8 cellular contexts compared by ENCODE assay signal in genomic region chr11:47118958-47119688, GRCh38. TPM values are rescaled to one million over a fixed set of nuclear protein-coding genes. Genes with fewer than 3 reads are reported as not detected.
DNase-seq lines count a peak whose midpoint lies in the region; FAIRE-seq and TF ChIP-seq lines count a peak whose summit lies in the region.
"Not testable (repeated sequence)": the region's sequence is repeated elsewhere in the genome, so short reads cannot be mapped to it uniquely, and the experiment has no call there.

No MANE protein-coding gene starts in this region.

- intact Hi-C loops in breast epithelium (cut with DNase I; ENCODE audit: low total_unique reads); kidney (cut with DNase I): not testable (repeated sequence)

- H3K9me3 ChIP-seq in breast epithelium; kidney (ENCODE audit: control insufficient read depth in 1 of 2, low read length in 2 of 2); parathyroid adenoma (ENCODE audit: control insufficient read depth, low read length): not testable (repeated sequence)

- H3K27me3 ChIP-seq in breast epithelium; parathyroid adenoma (ENCODE audit: control insufficient read depth, insufficient read depth, low read length): not testable (repeated sequence)

- TF ChIP-seq POLR2A in breast epithelium (IDR thresholded peaks at IDR 0.05), result not testable (repeated sequence)

- not testable (repeated sequence) for H3K79me2 ChIP-seq in parathyroid adenoma

- H3K27ac ChIP-seq in breast epithelium, result peak overlapping the region; percentile 73 to 77
- H3K27ac ChIP-seq in kidney (ENCODE audit: low read depth in 2 of 2, low read length in 2 of 2), result not testable (repeated sequence)
- peak overlapping the region; percentile 63 for H3K27ac ChIP-seq in parathyroid adenoma

- not testable (repeated sequence) for H3K36me3 ChIP-seq in breast epithelium; kidney (ENCODE audit: control insufficient read depth in 1 of 2, insufficient read depth in 2 of 2, low read length in 2 of 2); parathyroid adenoma (ENCODE audit: control insufficient read depth, insufficient read depth, low read length)

- DNase-seq in DMS53 (lab: John Stamatoyannopoulos, UW), result peak; percentile 96
- peak; percentile 85 for DNase-seq in NCI-H187 (lab: John Stamatoyannopoulos, UW)
- DNase-seq in T follicular helper cell (ENCODE audit: low read depth), result peak; percentile 60
- DNase-seq in activated T-cell treated with anti-CD3 and anti-CD28 coated beads for 1 hour (ENCODE audit: low read depth), result peak; percentile 44
- DNase-seq in breast epithelium (ENCODE audit: low spot score in 2 of 2), result peak; percentile 87 to 88
- peak; percentile 74 for DNase-seq in kidney
- peak; percentile 1 to 12 for DNase-seq in stimulated activated CD8-positive, alpha-beta memory T cell treated with anti-CD3 and anti-CD28 coated beads, Interleukin-15, amount 100 ng/mL, for 48 hours (ENCODE audit: low read depth in 2 of 2)

- H3K4me3 ChIP-seq in breast epithelium, result peak overlapping the region in 2 of 3 donors; percentile 52 to 58
- H3K4me3 ChIP-seq in kidney (ENCODE audit: low read length in 2 of 2); parathyroid adenoma (ENCODE audit: low read depth, low read length): not testable (repeated sequence)

- not testable (repeated sequence) for H3K4me2 ChIP-seq in parathyroid adenoma (ENCODE audit: low read length)

- not testable (repeated sequence) for H3K9ac ChIP-seq in kidney (ENCODE audit: low read length in 2 of 2); parathyroid adenoma

- H2AFZ ChIP-seq in parathyroid adenoma, result peak overlapping the region; percentile 69

- not testable (repeated sequence) for FAIRE-seq in kidney (lab: Jason Lieb, UNC)

- TF ChIP-seq CTCF in breast epithelium (IDR thresholded peaks at IDR 0.05); kidney (IDR thresholded peaks at IDR 0.05; ENCODE audit: borderline replicate concordance, extremely low read depth, insufficient read depth); parathyroid adenoma (IDR thresholded peaks at IDR 0.05): not testable (repeated sequence)

- not testable (repeated sequence) for H3K4me1 ChIP-seq in breast epithelium; kidney (ENCODE audit: control insufficient read depth in 1 of 2, insufficient read depth in 1 of 2, low read depth in 1 of 2, low read length in 2 of 2); parathyroid adenoma

RNA-seq across cellular contexts. Expression of gene ARFGAP2, which starts 57.6 kb away (rescaled TPM):
- total RNA-seq in breast epithelium (100 to 1,000 TPM; 139 to 183 (median 175) TPM), kidney (87.5 TPM)
- 59.3 TPM for polyA plus RNA-seq in kidney (ENCODE audit: insufficient read depth, low read depth, low replicate concordance)

Comparison
In these comparisons a context has a peak if more than half of its experiments do, and no peak if none do; other contexts are left out.
1. DNase-seq: peak in every context shown above with its lines; median percentile 96 in DMS53; 88 in breast epithelium; 85 in NCI-H187; 74 in kidney; 60 in T follicular helper cell; 44 in activated T-cell treated with anti-CD3 and anti-CD28 coated beads for 1 hour; 6 in stimulated activated CD8-positive, alpha-beta memory T cell treated with anti-CD3 and anti-CD28 coated beads, Interleukin-15, amount 100 ng/mL, for 48 hours.